11 cellular contexts compared by ENCODE assay signal in genomic region chr2:3238951-3239841, GRCh38.
DNase-seq lines count a peak whose midpoint lies in the region; ATAC-seq and TF ChIP-seq lines count a peak whose summit lies in the region.
"Had no signal": no experiment of that assay in that cellular context is flagged by ENCODE, and none has a peak within 500 bp of the region (broad histone marks: within the 10 kb centered on the region; RNA-seq: fewer than 3 reads in every experiment).

No MANE protein-coding gene starts in this region.

- H3K9me3 ChIP-seq in body of pancreas (no peaks in the 10 kb centered on the region), esophagus squamous epithelium (no peaks in the 10 kb centered on the region)

- ATAC-seq in GM18502 (IDR thresholded peaks at IDR 0.05; ENCODE audit: poor library complexity, unreplicated experiment): peak; percentile 77
- ATAC-seq in GM19467 (IDR thresholded peaks at IDR 0.05; ENCODE audit: unreplicated experiment): peak; percentile 67
- ATAC-seq in HG03064 (IDR thresholded peaks at IDR 0.05; ENCODE audit: low read depth, unreplicated experiment): peak; percentile 64
- peak; percentile 88 for ATAC-seq in activated naive CD8-positive, alpha-beta T cell treated with anti-CD3 and anti-CD28 coated beads, Interleukin-2, amount 50 U/mL, for 24 hours
- no peak for ATAC-seq in body of pancreas

- no peak overlapping the region for H3K4me3 Mint-ChIP-seq in activated naive CD8-positive, alpha-beta T cell treated with anti-CD3 and anti-CD28 coated beads, Interleukin-2, amount 50 U/mL, for 24 hours

- H3K27ac Mint-ChIP-seq in activated naive CD8-positive, alpha-beta T cell treated with anti-CD3 and anti-CD28 coated beads, Interleukin-2, amount 50 U/mL, for 24 hours: no peak overlapping the region

- H3K4me1 ChIP-seq in body of pancreas (no peaks in the 10 kb centered on the region), esophagus squamous epithelium (peaks cover 0 to 2% (median 0%) of the 10 kb centered on the region in 3 donors)

- TF ChIP-seq CTCF in body of pancreas (IDR thresholded peaks at IDR 0.05): no peak
- TF ChIP-seq CTCF in esophagus squamous epithelium (IDR thresholded peaks at IDR 0.05): no peak

- no peak for DNase-seq in activated naive CD8-positive, alpha-beta T cell treated with anti-CD3 and anti-CD28 coated beads, Interleukin-2, amount 50 U/mL, for 24 hours
- DNase-seq in body of pancreas (no peak), NCI-H748 (lab: John Stamatoyannopoulos, UW; ENCODE audit: unreplicated experiment) (no peak), NCI-H1930 (lab: John Stamatoyannopoulos, UW) (no peak), esophagus squamous epithelium (lab: John Stamatoyannopoulos, UW) (no peak)
- DNase-seq: activated gamma-delta T cell, NCI-H226 had no signal

- intact Hi-C loops in body of pancreas (cut with DNase I): no loop called here
- intact Hi-C loops in esophagus squamous epithelium (cut with DNase I): no loop called here

- H3K9me3 Mint-ChIP-seq in activated naive CD8-positive, alpha-beta T cell treated with anti-CD3 and anti-CD28 coated beads, Interleukin-2, amount 50 U/mL, for 24 hours: no peaks in the 10 kb centered on the region

- H3K4me1 Mint-ChIP-seq in activated naive CD8-positive, alpha-beta T cell treated with anti-CD3 and anti-CD28 coated beads, Interleukin-2, amount 50 U/mL, for 24 hours: peaks cover 40% of the 10 kb centered on the region

- peaks cover 24% of the 10 kb centered on the region for H3K36me3 Mint-ChIP-seq in activated naive CD8-positive, alpha-beta T cell treated with anti-CD3 and anti-CD28 coated beads, Interleukin-2, amount 50 U/mL, for 24 hours (ENCODE audit: low read depth)

- H3K27ac ChIP-seq in body of pancreas: no peak overlapping the region
- no peak overlapping the region for H3K27ac ChIP-seq in esophagus squamous epithelium
- H3K27ac ChIP-seq: hepatocyte had no signal

- 71 to 74% methylated on average over 21 of the region's 21 CpGs for WGBS in body of pancreas, 2 donors
- 59 to 68% methylated on average over 21 of the region's 21 CpGs for WGBS in esophagus squamous epithelium, 2 donors

- H3K36me3 ChIP-seq in body of pancreas (replicated peaks in 1 of 2; ENCODE audit: insufficient read depth in 1 of 2, low read depth in 2 of 2): no peaks in the 10 kb centered on the region
- peaks cover 0 to 4% (median 0%) of the 10 kb centered on the region in 3 donors for H3K36me3 ChIP-seq in esophagus squamous epithelium

- TF ChIP-seq POLR2A in body of pancreas (IDR thresholded peaks at IDR 0.05): no peak
- TF ChIP-seq POLR2A in esophagus squamous epithelium (IDR thresholded peaks at IDR 0.05): no peak

- no peaks in the 10 kb centered on the region for H3K27me3 Mint-ChIP-seq in activated naive CD8-positive, alpha-beta T cell treated with anti-CD3 and anti-CD28 coated beads, Interleukin-2, amount 50 U/mL, for 24 hours

- no peak overlapping the region for H3K4me3 ChIP-seq in body of pancreas
- H3K4me3 ChIP-seq in esophagus squamous epithelium: no peak overlapping the region
- H3K4me3 ChIP-seq: hepatocyte had no signal

- H3K27me3 ChIP-seq in body of pancreas (no peaks in the 10 kb centered on the region), esophagus squamous epithelium (no peaks in the 10 kb centered on the region)
- H3K27me3 ChIP-seq: hepatocyte had no signal
